Comparison of ENCODE assay signal across 35 cellular contexts in the genomic region with DNA sequence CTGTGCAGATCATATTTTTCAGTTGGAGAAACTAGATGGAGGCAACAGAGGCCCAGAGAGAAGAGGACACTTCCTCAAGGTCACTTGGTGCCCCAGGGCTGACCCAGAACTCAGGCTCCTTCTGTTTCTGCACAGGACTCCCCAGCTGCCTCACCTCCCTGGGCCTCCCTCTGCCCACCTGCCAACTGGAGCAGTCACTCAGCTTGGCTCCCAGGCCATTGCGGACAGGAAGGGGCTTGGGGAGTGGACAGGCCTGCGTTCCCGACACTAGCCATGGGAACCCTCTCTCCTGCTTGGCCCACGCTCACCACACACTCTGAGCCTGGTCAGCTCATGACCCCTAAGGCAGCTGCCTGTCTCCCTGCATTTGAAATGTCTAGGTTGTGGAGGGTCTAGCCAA.
"Had no signal": no experiment of that assay in that cellular context is flagged by ENCODE, and none has a peak within 500 bp of the region (broad histone marks: within the 10 kb centered on the region; RNA-seq: fewer than 3 reads in every experiment).

No MANE protein-coding gene starts in this region.

- DNase-seq: activated B cell treated with CpG ODN at 0.5 μM for 24 hours; activated CD4-positive, alpha-beta memory T cell treated with anti-CD3 and anti-CD28 coated beads, Interleukin-2, amount 10 ng/mL, durations not matched to agents 7 days and 5 days; activated CD4-positive, alpha-beta T cell treated with anti-CD3 and anti-CD28 coated beads for 1 hour; activated CD4-positive, alpha-beta T cell treated with anti-CD3 and anti-CD28 coated beads for 48 hours; activated CD8-positive, alpha-beta memory T cell treated with anti-CD3 and anti-CD28 coated beads for 24 hours; activated CD8-positive, alpha-beta memory T cell treated with anti-CD3 and anti-CD28 coated beads, Interleukin-2, amount 10 ng/mL, durations not matched to agents 7 days and 5 days; activated CD8-positive, alpha-beta memory T cell treated with anti-CD3 and anti-CD28 coated beads, Interleukin-2, amount 50 U/mL, for 48 hours; activated gamma-delta T cell; activated naive CD4-positive, alpha-beta T cell treated with Interleukin-2 at 50 U/mL for 16 hours; activated naive CD8-positive, alpha-beta T cell treated with anti-CD3 and anti-CD28 coated beads, Interleukin-2, amount 50 U/mL, for 24 hours; activated T-cell treated with anti-CD3 and anti-CD28 coated beads, Interleukin-2, amount 50 U/mL, for 48 hours; anterior cingulate cortex; central memory CD4-positive, alpha-beta T cell; MM.1S; MV-4-11; NCI-H1092; NCI-H146; NCI-H187; NCI-H2029 treated with DMSO at 0.1 percent for 48 hours; NCI-H2107; NCI-H2171; NCI-H510A; NCI-H526; NCI-H748 treated with DMSO at 0.1 percent for 48 hours; NK-92 treated with Interleukin-12 subunit alpha and Interleukin-12 subunit beta, amount 100 ng/mL, for 24 hours; PC-3; RPMI8226; SIG-M5; T-cell; T-helper 17 cell had no signal

- H3K9ac ChIP-seq: KMS-11 had no signal

- H3K4me1 ChIP-seq: Peyer's patch had no signal

- H3K4me3 ChIP-seq: Peyer's patch had no signal

- H3K4me1 Mint-ChIP-seq: activated B cell treated with CpG ODN at 0.5 μM for 24 hours; activated CD4-positive, alpha-beta memory T cell treated with anti-CD3 and anti-CD28 coated beads, Interleukin-2, amount 10 ng/mL, durations not matched to agents 7 days and 5 days; activated CD8-positive, alpha-beta memory T cell treated with anti-CD3 and anti-CD28 coated beads, Interleukin-2, amount 10 ng/mL, durations not matched to agents 7 days and 5 days; activated naive CD4-positive, alpha-beta T cell treated with anti-CD3 and anti-CD28 coated beads, Interleukin-2, amount 50 U/mL, for 24 hours; activated naive CD8-positive, alpha-beta T cell treated with anti-CD3 and anti-CD28 coated beads, Interleukin-2, amount 50 U/mL, for 24 hours; T-cell had no signal

- H3K27ac Mint-ChIP-seq: activated B cell treated with CpG ODN at 0.5 μM for 24 hours; activated CD4-positive, alpha-beta memory T cell treated with anti-CD3 and anti-CD28 coated beads, Interleukin-2, amount 10 ng/mL, durations not matched to agents 7 days and 5 days; activated CD8-positive, alpha-beta memory T cell treated with anti-CD3 and anti-CD28 coated beads, Interleukin-2, amount 10 ng/mL, durations not matched to agents 7 days and 5 days; activated naive CD4-positive, alpha-beta T cell treated with anti-CD3 and anti-CD28 coated beads, Interleukin-2, amount 50 U/mL, for 24 hours; activated naive CD8-positive, alpha-beta T cell treated with anti-CD3 and anti-CD28 coated beads, Interleukin-2, amount 50 U/mL, for 24 hours; T-cell; T-helper 17 cell had no signal

- H3K36me3 Mint-ChIP-seq: brain, T-cell had no signal

- H3K9me3 Mint-ChIP-seq: activated naive CD4-positive, alpha-beta T cell treated with anti-CD3 and anti-CD28 coated beads, Interleukin-2, amount 50 U/mL, for 24 hours had no signal

- H3K36me3 ChIP-seq: Peyer's patch had no signal

- H3K4me3 Mint-ChIP-seq: activated B cell treated with CpG ODN at 0.5 μM for 24 hours; activated CD4-positive, alpha-beta memory T cell treated with anti-CD3 and anti-CD28 coated beads, Interleukin-2, amount 10 ng/mL, durations not matched to agents 7 days and 5 days; activated CD8-positive, alpha-beta memory T cell treated with anti-CD3 and anti-CD28 coated beads, Interleukin-2, amount 10 ng/mL, durations not matched to agents 7 days and 5 days; activated naive CD4-positive, alpha-beta T cell treated with anti-CD3 and anti-CD28 coated beads, Interleukin-2, amount 50 U/mL, for 24 hours; activated naive CD8-positive, alpha-beta T cell treated with anti-CD3 and anti-CD28 coated beads, Interleukin-2, amount 50 U/mL, for 24 hours; brain; T-cell; T-helper 17 cell had no signal

- H3K4me2 ChIP-seq: KMS-11 had no signal

- H3K27ac ChIP-seq: KMS-11, Peyer's patch, VCaP had no signal

- H3K27me3 ChIP-seq: Peyer's patch had no signal
